In the genomic region with DNA sequence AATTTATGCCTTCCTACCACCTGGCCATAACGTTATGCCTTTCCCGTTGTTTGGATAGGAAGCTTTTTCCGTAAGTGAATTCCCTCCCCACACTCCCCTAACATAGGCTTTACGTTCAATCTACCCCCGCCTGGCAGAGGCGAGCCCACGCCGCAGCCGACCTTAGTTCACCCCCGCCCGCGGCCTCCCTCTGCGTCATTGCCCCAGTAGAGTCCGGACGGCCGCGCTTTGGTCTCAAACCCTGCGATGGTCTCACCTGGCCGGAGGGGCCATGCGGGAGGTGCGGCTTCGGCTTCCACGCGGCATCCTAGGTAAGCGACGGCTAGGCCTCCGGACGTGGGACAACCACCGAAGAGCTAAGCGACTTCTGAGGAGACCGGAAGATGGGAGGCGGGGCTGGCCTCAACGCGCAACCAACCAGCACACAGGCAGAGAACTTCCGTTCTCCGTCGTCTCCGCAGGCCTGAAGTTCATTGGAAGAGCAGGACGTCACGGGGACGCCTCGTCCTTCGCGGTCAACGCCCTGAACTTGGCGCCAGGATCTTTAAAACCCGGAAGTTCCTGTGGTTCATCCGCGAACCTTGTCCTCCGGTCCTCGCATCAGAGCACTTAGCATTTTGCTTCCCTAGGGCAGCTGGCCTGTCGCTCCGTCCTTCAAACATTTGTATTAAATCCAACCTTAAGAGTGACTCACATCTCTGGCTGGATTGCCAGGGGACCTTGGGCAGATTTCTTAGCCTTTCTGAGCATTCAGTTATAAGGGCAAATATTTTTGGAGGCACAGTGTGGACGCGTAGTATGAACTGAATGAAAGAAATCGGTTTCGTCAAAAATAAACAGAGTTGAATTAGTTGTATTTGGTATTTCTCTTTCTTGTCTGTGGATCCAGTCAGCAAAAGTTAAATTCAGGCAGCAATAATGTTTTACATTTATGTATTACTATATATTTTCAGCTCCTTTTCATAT, we compare ENCODE assay signal across 8 cellular contexts. TPM values are rescaled to one million over a fixed set of nuclear protein-coding genes. Genes with fewer than 3 reads are reported as not detected.
A peak's percentile ranks its signal among the peaks of the same experiment; 100 is the strongest.
DNase-seq lines count a peak whose midpoint lies in the region; ATAC-seq and TF ChIP-seq lines count a peak whose summit lies in the region.

A gene with protein sequence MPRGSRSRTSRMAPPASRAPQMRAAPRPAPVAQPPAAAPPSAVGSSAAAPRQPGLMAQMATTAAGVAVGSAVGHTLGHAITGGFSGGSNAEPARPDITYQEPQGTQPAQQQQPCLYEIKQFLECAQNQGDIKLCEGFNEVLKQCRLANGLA (minus strand): TSS at position 369 of the 966 bp plus-strand sequence. CDS start 63 bp downstream, at position 306.

- H3K27ac ChIP-seq in PC-3 (ENCODE audit: low read length) (peak within 1 kb of the TSS; percentile 70), muscle layer of colon (ENCODE audit: low read depth, low read length) (peak within 1 kb of the TSS; percentile 91)

- peaks cover 20% of the 10 kb centered on the region for H4K20me1 ChIP-seq in PC-3 (ENCODE audit: low read length)

- TF ChIP-seq CTCF in PC-3 (conservative IDR thresholded peaks at IDR 0.05; ENCODE audit: low read depth, low read length) (no peak), epithelial cell of esophagus (IDR thresholded peaks at IDR 0.05; ENCODE audit: insufficient read depth, low read depth, low read length, missing control alignments) (no peak)

- intact Hi-C loops in PC-3 (cut with micrococcal nuclease) = no loop called here

- H3K36me3 ChIP-seq in PC-3 (ENCODE audit: low read depth, low read length) = peaks cover 26% of the 10 kb centered on the region
- H3K36me3 ChIP-seq in muscle layer of colon (ENCODE audit: insufficient read depth, low read length) = peaks cover 26% of the 10 kb centered on the region

- peaks cover 6% of the 10 kb centered on the region; the same call in 1 of the 2 replicates for H3K4me1 ChIP-seq in PC-3 (ENCODE audit: insufficient read depth, low read length)
- H3K4me1 ChIP-seq in muscle layer of colon (ENCODE audit: insufficient read depth, low read length) = peaks cover 12% of the 10 kb centered on the region

- H3K9me2 ChIP-seq in PC-3 (replicated peaks; ENCODE audit: low read length) = no peaks in the 10 kb centered on the region

- TSS peak; percentile 98 for BruUV-seq in PC-3 (replicated peaks; lab: Mats Ljungman, UMichigan)

- H3K79me2 ChIP-seq in PC-3 (ENCODE audit: low read length) = peaks cover 35% of the 10 kb centered on the region

- DNase-seq in DMS153 (lab: John Stamatoyannopoulos, UW) (peak; percentile 99), PC-3 (peak; percentile 98), activated T-cell treated with anti-CD3 and anti-CD28 coated beads for 4 hours (peak; percentile 85), epithelial cell of esophagus (ENCODE audit: low read depth) (peak; percentile 99)
- DNase-seq in Jurkat, Clone E6-1 (ENCODE audit: low read depth, low spot score) = peak; percentile 99
- peak; percentile 81 for DNase-seq in stimulated activated CD8-positive, alpha-beta memory T cell treated with anti-CD3 and anti-CD28 coated beads, Interleukin-7, amount 100 ng/mL, for 24 hours (ENCODE audit: low read depth)

- H2AFZ ChIP-seq in PC-3 (ENCODE audit: low read length) = peak within 1 kb of the TSS; percentile 86

- peak within 1 kb of the TSS; percentile 93 for H3K4me2 ChIP-seq in PC-3 (ENCODE audit: low read length)

- peak within 1 kb of the TSS; percentile 98 for H3K4me3 ChIP-seq in Jurkat, Clone E6-1 (ENCODE audit: low read length)
- H3K4me3 ChIP-seq in PC-3 (ENCODE audit: low read length) (peak within 1 kb of the TSS; percentile 97), epithelial cell of esophagus (ENCODE audit: low read length) (peak within 1 kb of the TSS; percentile 99), muscle layer of colon (ENCODE audit: low read depth in 1 of 2, low read length in 2 of 2) (peak within 1 kb of the TSS; percentile 94 to 98)

- H3K9ac ChIP-seq in PC-3 (ENCODE audit: low read length) (peak within 1 kb of the TSS; percentile 99), muscle layer of colon (ENCODE audit: low read length) (peak within 1 kb of the TSS; percentile 91)

- H3K9me3 ChIP-seq in PC-3 (ENCODE audit: low read length) (no peaks in the 10 kb centered on the region), muscle layer of colon (ENCODE audit: low read length) (no peaks in the 10 kb centered on the region)

- H3F3A ChIP-seq in PC-3 (ENCODE audit: low read length, unreplicated experiment) = no peaks in the 10 kb centered on the region

- H3K27me3 ChIP-seq in PC-3 (ENCODE audit: low read length) (no peaks in the 10 kb centered on the region), muscle layer of colon (ENCODE audit: control insufficient read depth in 1 of 2, insufficient read depth in 2 of 2, low read length in 2 of 2) (no peaks in the 10 kb centered on the region)

- CTCF ChIA-PET in PC-3 (lab: Charles Lee) = interaction anchor here (0.7 kb wide), 1 partner anchor 13 kb away, joined by 4 read pairs; no protein-coding TSS in a partner anchor

- POLR2A ChIA-PET in PC-3 (lab: Charles Lee; ENCODE audit: unreplicated experiment) = interaction anchor here (0.5 to 1.0 kb wide), 3 partner anchors 55 to 553 kb away, joined by 4 to 10 read pairs (median 5); a partner anchor contains a TSS

- ATAC-seq in GM21619 (IDR thresholded peaks at IDR 0.05; ENCODE audit: unreplicated experiment) = peak; percentile 99
- peak; percentile 99 for ATAC-seq in PC-3

RNA-seq across cellular contexts. Expression of the gene that starts here (rescaled TPM):
- polyA plus RNA-seq in Jurkat, Clone E6-1 (2012; ENCODE audit: insufficient read depth, insufficient read length) = 764 TPM
- 499 and 578 TPM in 2 replicates for total RNA-seq in PC-3 (2014; rRNA removed)

Comparison
In these comparisons a context has a peak if more than half of its experiments do, and no peak if none do; other contexts are left out.
1. Peak in every context shown above with its lines: DNase-seq, ATAC-seq, H3K4me3 ChIP-seq and H3K27ac ChIP-seq.